Comparison of ENCODE assay signal across 20 cellular contexts in the genomic region with DNA sequence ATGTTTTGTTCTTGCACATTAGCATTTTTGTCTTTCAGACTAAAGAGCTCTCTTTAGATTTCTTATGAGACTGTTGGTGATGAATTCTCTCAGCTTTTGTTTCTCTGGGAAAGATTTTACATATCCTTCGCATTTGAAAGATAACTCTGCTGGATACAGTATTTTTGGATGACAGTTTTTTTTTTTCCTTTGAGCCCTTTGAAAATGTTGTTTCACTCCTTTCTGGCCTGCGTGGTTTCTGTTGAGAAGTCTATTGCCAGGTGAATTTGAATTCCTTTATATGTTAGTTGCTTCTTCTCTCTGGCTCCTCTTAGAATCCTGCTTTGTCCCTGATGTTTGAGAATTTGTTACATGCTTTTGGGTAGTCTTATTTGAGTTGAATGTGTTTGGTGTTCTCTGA. TPM values are rescaled to one million over a fixed set of nuclear protein-coding genes. Genes with fewer than 3 reads are reported as not detected.
DNase-seq lines count a peak whose midpoint lies in the region; ATAC-seq, FAIRE-seq and TF ChIP-seq lines count a peak whose summit lies in the region.
"Had no signal": no experiment of that assay in that cellular context is flagged by ENCODE, and none has a peak within 500 bp of the region (broad histone marks: within the 10 kb centered on the region; RNA-seq: fewer than 3 reads in every experiment).

No MANE protein-coding gene starts in this region.

- no peak overlapping the region for H2AK5ac ChIP-seq in H9 (ENCODE audit: insufficient read length, low read length)
- no peak overlapping the region for H2AK5ac ChIP-seq in H1 (ENCODE audit: low read depth, low read length)

- H3K27ac Mint-ChIP-seq in H9 = peak overlapping the region; percentile 85 to 96 (median 95); a peak in 6 of 7 replicates
- H3K27ac Mint-ChIP-seq: CD14-positive monocyte; CD4-positive, alpha-beta memory T cell; HFFc6 had no signal

- no peaks in the 10 kb centered on the region for H3K27me3 Mint-ChIP-seq in H9 (ENCODE audit: low read depth)

- DNase-seq in H9 (no peak), H1 (ENCODE audit: low read depth in 1 of 2, low spot score in 2 of 2) (no peak), RKO (ENCODE audit: low spot score) (no peak), COR-L47 (lab: John Stamatoyannopoulos, UW) (no peak)
- DNase-seq: 8988T; Calu3; CD4-positive, alpha-beta memory T cell; DMS79 treated with DMSO at 0.1 percent for 48 hours; GF-D8; HCEC 1CT; HFFc6 had no signal

- H2BK120ac ChIP-seq in H9 (ENCODE audit: low read depth, low read length, poor library complexity, severe bottlenecking) (no peak overlapping the region), H1 (replicated peaks; ENCODE audit: low read depth, low read length) (no peak overlapping the region)

- H3K79me1 ChIP-seq in H9 (ENCODE audit: insufficient read depth, low read depth, low read length, poor library complexity, severe bottlenecking) (no peaks in the 10 kb centered on the region), H1 (ENCODE audit: low read depth, low read length) (no peaks in the 10 kb centered on the region)

- TF ChIP-seq RAD21 in H1 (IDR thresholded peaks at IDR 0.05 in 1 of 2, conservative IDR thresholded peaks at IDR 0.05 in 1 of 2; ENCODE audit: low read depth in 2 of 2, low read length in 2 of 2) = no peak

- no peak overlapping the region for H3K56ac ChIP-seq in H9 (ENCODE audit: insufficient read length, low read depth, low read length)
- no peak overlapping the region for H3K56ac ChIP-seq in H1 (replicated peaks; ENCODE audit: insufficient read length, low read depth, low read length)

- TF ChIP-seq CTCF in H9 (conservative IDR thresholded peaks at IDR 0.05) (no peak), H1 (IDR thresholded peaks at IDR 0.05; ENCODE audit: control extremely low read depth in 1 of 3, insufficient read depth in 1 of 3, low read depth in 1 of 3, low read length in 3 of 3) (no peak)

- H3K18ac ChIP-seq in H9 (ENCODE audit: insufficient read length, low read depth, low read length) (no peak overlapping the region), H1 (ENCODE audit: extremely low read depth, low read length) (no peak overlapping the region)

- peaks cover 0 to 14% (median 11%) of the 10 kb centered on the region in 3 experiments; a peak in 5 of 7 replicates for H3K36me3 Mint-ChIP-seq in H9 (ENCODE audit: insufficient read depth in 1 of 3, low read depth in 3 of 3)
- H3K36me3 Mint-ChIP-seq: CD14-positive monocyte had no signal

- no peak overlapping the region for H4K8ac ChIP-seq in H9 (replicated peaks; ENCODE audit: insufficient read length, low read depth, low read length)
- H4K8ac ChIP-seq in H1 (ENCODE audit: extremely low read depth, insufficient read depth, low read length) = no peak overlapping the region

- H3K27me3 ChIP-seq in H9 (ENCODE audit: insufficient read depth, low read length) (no peaks in the 10 kb centered on the region; the same call in 1 of the 2 replicates), HUES64 (ENCODE audit: insufficient read depth, low read length) (no peaks in the 10 kb centered on the region), H1 (replicated peaks in 1 of 4; ENCODE audit: control insufficient read depth in 3 of 4, extremely low read depth in 1 of 4, insufficient read depth in 3 of 4, low read length in 3 of 4) (no peaks in the 10 kb centered on the region; a peak in 1 of 7 replicates), iPS-15b (ENCODE audit: control insufficient read depth, insufficient read depth, low read length) (no peaks in the 10 kb centered on the region)
- H3K27me3 ChIP-seq: BLaER1 had no signal

- H3K27ac ChIP-seq in H9 (ENCODE audit: insufficient read length, low read depth, low read length) = peak overlapping the region; percentile 55
- H3K27ac ChIP-seq in HUES64 (ENCODE audit: low read depth, low read length) = peak overlapping the region; percentile 93
- peak overlapping the region; percentile 35; the same call in 1 of the 2 replicates for H3K27ac ChIP-seq in H1 (ENCODE audit: low read depth, low read length)
- H3K27ac ChIP-seq: BLaER1, KMS-11 had no signal

- H2BK20ac ChIP-seq in H9 (ENCODE audit: low read depth, low read length, poor library complexity, severe bottlenecking) = no peak overlapping the region
- no peak overlapping the region for H2BK20ac ChIP-seq in H1 (ENCODE audit: low read length)

- peaks cover 7 to 15% of the 10 kb centered on the region in 2 experiments for H3K9me3 Mint-ChIP-seq in H9

- H3K79me2 ChIP-seq in H9 (ENCODE audit: insufficient read depth, low read length) = no peaks in the 10 kb centered on the region
- no peaks in the 10 kb centered on the region for H3K79me2 ChIP-seq in H1 (ENCODE audit: control insufficient read depth in 1 of 2, insufficient read depth in 2 of 2, low read length in 2 of 2)

- H3T11ph ChIP-seq in H9 (ENCODE audit: low read length) = no peak overlapping the region

- TF ChIP-seq EP300 in H1 (IDR thresholded peaks at IDR 0.05; ENCODE audit: borderline replicate concordance in 1 of 2, low read depth in 2 of 2, low read length in 2 of 2) = peak in 1 of 2 experiments; percentile 52; a peak in 1 of 3 replicates

- H2BK12ac ChIP-seq in H9 (ENCODE audit: insufficient read length, low read depth, low read length) (no peak overlapping the region), H1 (ENCODE audit: low read depth, low read length) (no peak overlapping the region)

- H3K4me3 ChIP-seq in HUES64 (ENCODE audit: low read length) (peak overlapping the region; percentile 9; the same call in 1 of the 2 replicates), H1 (ENCODE audit: extremely low read depth in 1 of 4, insufficient read depth in 2 of 4, low read depth in 3 of 4, low read length in 4 of 4) (peak overlapping the region in 1 of 4 experiments; percentile 29; a peak in 1 of 8 replicates), iPS-15b (ENCODE audit: low read depth, low read length) (peak overlapping the region; percentile 3)
- H3K4me3 ChIP-seq: BLaER1 had no signal

- H3K14ac ChIP-seq in H9 (ENCODE audit: insufficient read depth, low read length) (no peak overlapping the region), H1 (ENCODE audit: insufficient read length) (no peak overlapping the region)

- H4K91ac ChIP-seq in H9 (ENCODE audit: insufficient read length, low read depth, low read length) = no peak overlapping the region
- no peak overlapping the region for H4K91ac ChIP-seq in H1 (replicated peaks; ENCODE audit: insufficient read length, low read length)

- CTCF ChIA-PET in H1 (lab: Charles Lee; ENCODE audit: partially characterized antibody) = interaction anchor here (0.6 to 2.3 kb wide), 12 partner anchors 13 to 567 kb away, joined by 3 to 9 read pairs (median 4); no protein-coding TSS in a partner anchor

- H3K9ac ChIP-seq in H9 (ENCODE audit: extremely low read depth, insufficient read length, low read length) (no peak overlapping the region), HUES64 (ENCODE audit: low read depth, low read length) (peak overlapping the region; percentile 51; the same call in 1 of the 2 replicates), H1 (replicated peaks in 1 of 4; ENCODE audit: extremely low read depth in 1 of 4, low read depth in 3 of 4, low read length in 3 of 4) (no peak overlapping the region), iPS-15b (ENCODE audit: low read depth, low read length) (no peak overlapping the region)
- H3K9ac ChIP-seq: BLaER1, KMS-11 had no signal

- H3K36me3 ChIP-seq in HUES64 (ENCODE audit: insufficient read depth, low read length) (no peaks in the 10 kb centered on the region), H1 (ENCODE audit: control insufficient read depth in 2 of 4, insufficient read depth in 4 of 4, low read length in 3 of 4) (no peaks in the 10 kb centered on the region), iPS-15b (ENCODE audit: control insufficient read depth, insufficient read depth, low read length) (no peaks in the 10 kb centered on the region)
- H3K36me3 ChIP-seq: BLaER1 had no signal

- no CpG with 5 or more reads among the region's 2 CpGs for WGBS in H9 (ENCODE audit: extremely low coverage, insufficient read length, low lambda C conversion rate)
- 36% methylated on average over 2 of the region's 2 CpGs for WGBS in HUES64
- 13% methylated on average over 2 of the region's 2 CpGs; no CpG with 5 or more reads in 1 of the 2 experiments for WGBS in H1 (ENCODE audit: extremely low coverage in 1 of 2, insufficient coverage in 1 of 2, insufficient read length in 1 of 2, insufficient replicate concordance in 2 of 2, low coverage in 1 of 2, low lambda C conversion rate in 2 of 2, missing lambda C conversion rate in 1 of 2), 2 experiments

- H3K23me2 ChIP-seq in H9 (ENCODE audit: insufficient read length, low read depth, low read length, poor library complexity, severe bottlenecking) = no peaks in the 10 kb centered on the region
- no peaks in the 10 kb centered on the region for H3K23me2 ChIP-seq in H1 (ENCODE audit: low read depth, low read length)

- H3K4me1 Mint-ChIP-seq in H9 = peaks cover 63 to 67% of the 10 kb centered on the region in 2 experiments
- H3K4me1 Mint-ChIP-seq: CD14-positive monocyte; CD4-positive, alpha-beta memory T cell had no signal

- TF ChIP-seq POLR2A in H1 (IDR thresholded peaks at IDR 0.05; ENCODE audit: control extremely low read depth in 1 of 2, low read depth in 2 of 2, low read length in 2 of 2) = no peak

- POLR2A ChIA-PET in H1 (lab: Charles Lee; ENCODE audit: partially characterized antibody) = interaction anchor here (0.6 to 1.2 kb wide), 4 partner anchors 10 to 114 kb away, joined by 3 to 4 read pairs (median 4); no protein-coding TSS in a partner anchor

- peak overlapping the region; percentile 34 to 41; a peak in 4 of 5 replicates for H3K4me3 Mint-ChIP-seq in H9
- H3K4me3 Mint-ChIP-seq: CD14-positive monocyte; CD4-positive, alpha-beta memory T cell; HFFc6 had no signal

- H3K4ac ChIP-seq in H9 (ENCODE audit: low read depth, low read length) (no peak overlapping the region), H1 (replicated peaks; ENCODE audit: insufficient read length, low read depth, low read length) (no peak overlapping the region)

- no peak overlapping the region for H3K23ac ChIP-seq in H9 (ENCODE audit: insufficient read length, low read depth, low read length)
- H3K23ac ChIP-seq in H1 (ENCODE audit: insufficient read length) = no peak overlapping the region

- H3K9me3 ChIP-seq in H9 (ENCODE audit: control insufficient read depth, low read depth, low read length) (no peaks in the 10 kb centered on the region), HUES64 (ENCODE audit: insufficient read depth, low read depth, low read length) (no peaks in the 10 kb centered on the region), H1 (ENCODE audit: insufficient read depth in 2 of 2, low read depth in 1 of 2, low read length in 1 of 2) (no peaks in the 10 kb centered on the region), iPS-15b (ENCODE audit: control insufficient read depth, insufficient read depth, low read length) (no peaks in the 10 kb centered on the region)

- H2AFZ ChIP-seq in H9 (ENCODE audit: low read length) (no peak overlapping the region), H1 (ENCODE audit: low read length) (no peak overlapping the region)

- H3K4me2 ChIP-seq in H9 (ENCODE audit: insufficient read depth, insufficient read length, low read length) (no peak overlapping the region), H1 (ENCODE audit: insufficient read depth in 1 of 2, low read depth in 2 of 2, low read length in 2 of 2) (peak overlapping the region in 1 of 2 experiments; percentile 24; a peak in 1 of 4 replicates)
- H3K4me2 ChIP-seq: BLaER1, KMS-11 had no signal

- FAIRE-seq in H1 (lab: Jason Lieb, UNC) = peak; percentile 24
- FAIRE-seq: GM19239, HTR-8/SVneo had no signal

- no peak overlapping the region for H4K5ac ChIP-seq in H9 (ENCODE audit: insufficient read length, low read depth, low read length)
- peak overlapping the region; percentile 7 for H4K5ac ChIP-seq in H1 (ENCODE audit: insufficient read length, low read depth, low read length)

- no peak overlapping the region for H2BK15ac ChIP-seq in H9 (ENCODE audit: low read depth, low read length)
- H2BK15ac ChIP-seq in H1 (ENCODE audit: low read length) = no peak overlapping the region

- H4K20me1 ChIP-seq in H9 (ENCODE audit: control insufficient read depth, insufficient read depth, insufficient read length) (no peaks in the 10 kb centered on the region), H1 (replicated peaks in 1 of 2; ENCODE audit: control insufficient read depth in 1 of 2, insufficient read depth in 2 of 2, low read length in 2 of 2) (no peaks in the 10 kb centered on the region)
- H4K20me1 ChIP-seq: BLaER1 had no signal

- no peak overlapping the region for H2BK5ac ChIP-seq in H9 (ENCODE audit: insufficient read length, low read length)
- H2BK5ac ChIP-seq in H1 (ENCODE audit: low read depth, low read length) = no peak overlapping the region

- H3K4me1 ChIP-seq in H9 (ENCODE audit: insufficient read depth, low read length) (peaks cover 4% of the 10 kb centered on the region; the same call in 1 of the 2 replicates), HUES64 (ENCODE audit: insufficient read depth, low read length) (peaks cover 46% of the 10 kb centered on the region), H1 (replicated peaks in 1 of 4; ENCODE audit: control insufficient read depth in 3 of 4, insufficient read depth in 4 of 4, low read length in 3 of 4) (peaks cover 4 to 16% (median 12%) of the 10 kb centered on the region in 4 experiments; a peak in 6 of 7 replicates), iPS-15b (ENCODE audit: control insufficient read depth, insufficient read depth, low read length) (peaks cover 29% of the 10 kb centered on the region)
- H3K4me1 ChIP-seq: BLaER1 had no signal

- no peak for ATAC-seq in GM18909 (IDR thresholded peaks at IDR 0.05; ENCODE audit: poor library complexity, unreplicated experiment)
- ATAC-seq in HG03039 (IDR thresholded peaks at IDR 0.05; ENCODE audit: unreplicated experiment) = no peak

RNA-seq across cellular contexts. Expression of a gene that starts 22.2 kb away (rescaled TPM):
- total RNA-seq in H9 (2021) = 33.3 and 37.6 TPM in 2 replicates
- 19.0 TPM for polyA plus RNA-seq in HUES64 (2013, experiment 1 of 2)
- polyA plus RNA-seq in HUES64 (2013, experiment 2 of 2) = 21.2 TPM
- total RNA-seq in H1 (2021; fragmentation: NEBNext Ultra II Directional; extraction: Animal tissue kit (Norgen Biotek cat#: 25700)) = 22.8 and 24.4 TPM in 2 replicates
- polyA plus RNA-seq in H1 (2011; rRNA removed) = 1.5 and 2.1 TPM in 2 replicates
- polyA plus RNA-seq in H1 (2011; cell fraction: cytosol; rRNA removed) = 3.7 TPM
- polyA plus RNA-seq in H1 (2011; cell fraction: nucleus; rRNA removed) = 0.93 TPM
- 4.6 to 13.6 TPM (median 6.0 TPM) in 4 replicates for polyA plus RNA-seq in H1 (2012, experiment 1 of 2)
- 1.1 TPM for polyA plus RNA-seq in H1 (2012, experiment 2 of 2)
- polyA plus RNA-seq in H1 (2013, experiment 1 of 2) = 11.6 TPM
- 10.4 TPM for polyA plus RNA-seq in H1 (2013, experiment 2 of 2)
- 3.1 and 4.9 TPM in 2 replicates for polyA minus RNA-seq in H1 (2011; rRNA and poly(A)+ RNA removed)
- 8.6 TPM for polyA minus RNA-seq in H1 (2011; cell fraction: cytosol; rRNA and poly(A)+ RNA removed)
- 9.0 TPM for polyA minus RNA-seq in H1 (2011; cell fraction: nucleus; rRNA and poly(A)+ RNA removed)

Comparison
In these comparisons a context has a peak if more than half of its experiments do, and no peak if none do; other contexts are left out.
1. H3K27ac ChIP-seq: peak in every context shown above with its lines; median percentile 93 in HUES64; 55 in H9; 35 in H1.